Comparison of ENCODE assay signal across 28 cellular contexts in genomic region chrX:118182050-118182449, GRCh38.
DNase-seq lines count a peak whose midpoint lies in the region; ATAC-seq, FAIRE-seq and TF ChIP-seq lines count a peak whose summit lies in the region.
"Had no signal": no experiment of that assay in that cellular context is flagged by ENCODE, and none has a peak within 500 bp of the region (broad histone marks: within the 10 kb centered on the region; RNA-seq: fewer than 3 reads in every experiment).

No MANE protein-coding gene starts in this region.

- TF ChIP-seq EP300 in A549 (IDR thresholded peaks at IDR 0.05), result no peak

- H3K27me3 Mint-ChIP-seq in brain (no peaks in the 10 kb centered on the region), Caco-2 (ENCODE audit: insufficient read depth, unreplicated experiment) (no peaks in the 10 kb centered on the region)
- H3K27me3 Mint-ChIP-seq: activated CD4-positive, alpha-beta T cell treated with anti-CD3 and anti-CD28 coated beads, Interleukin-2, amount 10 ng/mL, durations not matched to agents 7 days and 5 days; activated CD8-positive, alpha-beta memory T cell treated with anti-CD3 and anti-CD28 coated beads, Interleukin-2, amount 10 ng/mL, durations not matched to agents 7 days and 5 days; activated naive CD4-positive, alpha-beta T cell treated with anti-CD3 and anti-CD28 coated beads, Interleukin-2, amount 50 U/mL, for 24 hours; B cell; progenitor cell of endocrine pancreas; type B pancreatic cell had no signal

- no peaks in the 10 kb centered on the region for H3K27me3 ChIP-seq in Caco-2 (replicated peaks; ENCODE audit: control insufficient read depth, insufficient read depth, low read length)

- peaks cover 0 to 10% (median 4%) of the 10 kb centered on the region in 5 experiments for H3K9me3 Mint-ChIP-seq in brain
- H3K9me3 Mint-ChIP-seq in Caco-2 (ENCODE audit: unreplicated experiment), result no peaks in the 10 kb centered on the region
- H3K9me3 Mint-ChIP-seq: activated naive CD4-positive, alpha-beta T cell treated with anti-CD3 and anti-CD28 coated beads, Interleukin-2, amount 50 U/mL, for 24 hours; activated T-cell treated with anti-CD3 and anti-CD28 coated beads, Interleukin-2, amount 50 U/mL, for 72 hours had no signal

- H3K27ac ChIP-seq in A549, result no peak overlapping the region
- H3K27ac ChIP-seq: dorsolateral prefrontal cortex, WERI-Rb-1 had no signal

- no peak for TF ChIP-seq CTCF in A549 (IDR thresholded peaks at IDR 0.05)
- no peak for TF ChIP-seq CTCF in brain (conservative IDR thresholded peaks at IDR 0.05)
- no peak for TF ChIP-seq CTCF in Caco-2 (IDR thresholded peaks at IDR 0.05; ENCODE audit: insufficient read depth in 1 of 2, low read depth in 1 of 2, low read length in 1 of 2, severe bottlenecking in 1 of 2, unreplicated experiment in 1 of 2)

- no peaks in the 10 kb centered on the region for H3K4me1 ChIP-seq in A549
- H3K4me1 ChIP-seq in Caco-2, result no peaks in the 10 kb centered on the region

- CTCF ChIA-PET in A549 (lab: Yijun Ruan, JAX) (no interaction called here), Caco-2 (lab: Charles Lee) (no interaction called here)

- 8% methylated on average over 1 of the region's 1 CpG for WGBS in A549 (ENCODE audit: missing lambda C conversion rate)

- DNase-seq in A549 (ENCODE audit: low read depth in 1 of 2, low spot score in 1 of 2) (no peak), NCI-H446 (lab: John Stamatoyannopoulos, UW) (peak; percentile 45 to 59), kidney glomerular epithelial cell (lab: John Stamatoyannopoulos, UW) (peak; percentile 32), Caco-2 (no peak), posterior vena cava (ENCODE audit: low spot score) (no peak)
- DNase-seq: activated CD4-positive, alpha-beta T cell treated with anti-CD3 and anti-CD28 coated beads, Interleukin-2, amount 10 ng/mL, durations not matched to agents 7 days and 5 days; activated CD8-positive, alpha-beta memory T cell treated with anti-CD3 and anti-CD28 coated beads, Interleukin-2, amount 10 ng/mL, durations not matched to agents 7 days and 5 days; activated T-cell treated with anti-CD3 and anti-CD28 coated beads, Interleukin-2, amount 50 U/mL, for 72 hours; dorsolateral prefrontal cortex; GDM1; H7; KG1; left ventricle myocardium superior; MV-4-11; NCI-H187; NCI-H226; NCI-H82; nephron progenitor cell; WERI-Rb-1 had no signal

- ATAC-seq in A549, result no peak
- ATAC-seq in GM21619 (IDR thresholded peaks at IDR 0.05; ENCODE audit: unreplicated experiment), result no peak
- no peak for ATAC-seq in HG02642 (IDR thresholded peaks at IDR 0.05; ENCODE audit: poor library complexity, unreplicated experiment)
- ATAC-seq: activated CD8-positive, alpha-beta memory T cell treated with anti-CD3 and anti-CD28 coated beads, Interleukin-2, amount 10 ng/mL, durations not matched to agents 7 days and 5 days; activated T-cell treated with anti-CD3 and anti-CD28 coated beads, Interleukin-2, amount 50 U/mL, for 72 hours; left ventricle myocardium superior had no signal

- peak; percentile 99 for FAIRE-seq in A549 (lab: Jason Lieb, UNC)
- FAIRE-seq: A204.1, endothelial cell of umbilical vein had no signal

- intact Hi-C loops in Caco-2 (cut with micrococcal nuclease; ENCODE audit: unreplicated experiment) (loop anchor here (2.0 kb wide), 1 partner anchor 185 kb away; no protein-coding TSS in a partner anchor), posterior vena cava (cut with DNase I) (no loop called here)

- H3K36me3 Mint-ChIP-seq in brain (no peaks in the 10 kb centered on the region), Caco-2 (ENCODE audit: insufficient read depth, unreplicated experiment) (no peaks in the 10 kb centered on the region)
- H3K36me3 Mint-ChIP-seq: activated CD8-positive, alpha-beta memory T cell treated with anti-CD3 and anti-CD28 coated beads, Interleukin-2, amount 10 ng/mL, durations not matched to agents 7 days and 5 days; activated naive CD4-positive, alpha-beta T cell treated with anti-CD3 and anti-CD28 coated beads, Interleukin-2, amount 50 U/mL, for 24 hours; type B pancreatic cell had no signal

- POLR2A ChIA-PET in A549 (lab: Yijun Ruan, JAX) (no interaction called here), Caco-2 (lab: Charles Lee) (no interaction called here)

- no peak for TF ChIP-seq POLR2A in A549 (IDR thresholded peaks at IDR 0.05; ENCODE audit: low read length)

- H3K27ac Mint-ChIP-seq in brain, result peak overlapping the region in 3 of 5 experiments; percentile 21 to 86 (median 53)
- no peak overlapping the region for H3K27ac Mint-ChIP-seq in Caco-2 (ENCODE audit: unreplicated experiment)
- H3K27ac Mint-ChIP-seq: activated CD4-positive, alpha-beta T cell treated with anti-CD3 and anti-CD28 coated beads, Interleukin-2, amount 10 ng/mL, durations not matched to agents 7 days and 5 days; activated CD8-positive, alpha-beta memory T cell treated with anti-CD3 and anti-CD28 coated beads, Interleukin-2, amount 10 ng/mL, durations not matched to agents 7 days and 5 days; activated naive CD4-positive, alpha-beta T cell treated with anti-CD3 and anti-CD28 coated beads, Interleukin-2, amount 50 U/mL, for 24 hours; activated T-cell treated with anti-CD3 and anti-CD28 coated beads, Interleukin-2, amount 50 U/mL, for 72 hours; B cell; nephron progenitor cell; progenitor cell of endocrine pancreas; type B pancreatic cell had no signal

- H3K9me3 ChIP-seq in A549 (no peaks in the 10 kb centered on the region), Caco-2 (no peaks in the 10 kb centered on the region)

- no peaks in the 10 kb centered on the region for H3K36me3 ChIP-seq in Caco-2 (ENCODE audit: control insufficient read depth, insufficient read depth, low read length)
- H3K36me3 ChIP-seq: WERI-Rb-1 had no signal

- H3K4me3 Mint-ChIP-seq in brain, result peak overlapping the region in 1 of 5 experiments; percentile 35
- H3K4me3 Mint-ChIP-seq in Caco-2 (ENCODE audit: unreplicated experiment), result no peak overlapping the region
- H3K4me3 Mint-ChIP-seq: activated CD4-positive, alpha-beta T cell treated with anti-CD3 and anti-CD28 coated beads, Interleukin-2, amount 10 ng/mL, durations not matched to agents 7 days and 5 days; activated CD8-positive, alpha-beta memory T cell treated with anti-CD3 and anti-CD28 coated beads, Interleukin-2, amount 10 ng/mL, durations not matched to agents 7 days and 5 days; activated naive CD4-positive, alpha-beta T cell treated with anti-CD3 and anti-CD28 coated beads, Interleukin-2, amount 50 U/mL, for 24 hours; activated T-cell treated with anti-CD3 and anti-CD28 coated beads, Interleukin-2, amount 50 U/mL, for 72 hours; B cell; nephron progenitor cell; type B pancreatic cell had no signal

- H3K4me1 Mint-ChIP-seq in brain (peaks cover 21% of the 10 kb centered on the region), Caco-2 (ENCODE audit: low read depth, unreplicated experiment) (no peaks in the 10 kb centered on the region)
- H3K4me1 Mint-ChIP-seq: activated CD4-positive, alpha-beta T cell treated with anti-CD3 and anti-CD28 coated beads, Interleukin-2, amount 10 ng/mL, durations not matched to agents 7 days and 5 days; activated CD8-positive, alpha-beta memory T cell treated with anti-CD3 and anti-CD28 coated beads, Interleukin-2, amount 10 ng/mL, durations not matched to agents 7 days and 5 days; activated naive CD4-positive, alpha-beta T cell treated with anti-CD3 and anti-CD28 coated beads, Interleukin-2, amount 50 U/mL, for 24 hours; B cell; nephron progenitor cell had no signal

- H3K4me3 ChIP-seq in A549 (no peak overlapping the region), Caco-2 (ENCODE audit: low read depth, low read length) (no peak overlapping the region)
- H3K4me3 ChIP-seq: dorsolateral prefrontal cortex had no signal

- no TSS peak for BruUV-seq in Caco-2 (replicated peaks; lab: Mats Ljungman, UMichigan)

- H3K4me2 ChIP-seq in A549, result no peak overlapping the region

- TF ChIP-seq RAD21 in A549 (conservative IDR thresholded peaks at IDR 0.05 in 1 of 2, IDR thresholded peaks at IDR 0.05 in 1 of 2), result no peak

TF ChIP-seq in A549, 52 proteins besides CTCF, POLR2A, EP300 and RAD21 (continues in another document):
- TF ChIP-seq SREBF2 (IDR thresholded peaks at IDR 0.05) (no peak), CHD2 (IDR thresholded peaks at IDR 0.05; ENCODE audit: low read length, partially characterized antibody) (no peak), HOXA7 (CRISPR knock-in tag; IDR thresholded peaks at IDR 0.05) (no peak), RNF2 (IDR thresholded peaks at IDR 0.05; ENCODE audit: borderline replicate concordance, low read depth) (no peak), EHMT2 (IDR thresholded peaks at IDR 0.05; ENCODE audit: low read depth) (no peak), ESRRA (IDR thresholded peaks at IDR 0.05; ENCODE audit: borderline replicate concordance, low read length) (no peak), KDM5A (IDR thresholded peaks at IDR 0.05) (no peak), FOSL2 (IDR thresholded peaks at IDR 0.05) (no peak), FOSL2 (CRISPR knock-in tag; IDR thresholded peaks at IDR 0.05) (no peak), ZC3H11A (IDR thresholded peaks at IDR 0.05) (no peak), BCL3 (IDR thresholded peaks at IDR 0.05) (no peak), USF2 (IDR thresholded peaks at IDR 0.05) (no peak), SMC3 (IDR thresholded peaks at IDR 0.05) (no peak), CHD4 (IDR thresholded peaks at IDR 0.05; ENCODE audit: borderline replicate concordance) (no peak), HEYL (CRISPR knock-in tag; IDR thresholded peaks at IDR 0.05) (no peak), MYC (IDR thresholded peaks at IDR 0.05; ENCODE audit: borderline replicate concordance, low read length) (no peak)

Comparison
In these comparisons a context has a peak if more than half of its experiments do, and no peak if none do; other contexts are left out.
1. DNase-seq: peak in NCI-H446 (2 of 2) and kidney glomerular epithelial cell (single experiment); none in A549 (0 of 2), Caco-2 (0 of 2) and posterior vena cava (single experiment).